Comparison of ENCODE assay signal across 18 cellular contexts in genomic region chr17:67810464-67810863, GRCh38. TPM values are rescaled to one million over a fixed set of nuclear protein-coding genes. Genes with fewer than 3 reads are reported as not detected.
A peak's percentile ranks its signal among the peaks of the same experiment; 100 is the strongest.
DNase-seq lines count a peak whose midpoint lies in the region; ATAC-seq, FAIRE-seq and TF ChIP-seq lines count a peak whose summit lies in the region.
"Had no signal": no experiment of that assay in that cellular context is flagged by ENCODE, and none has a peak within 500 bp of the region (broad histone marks: within the 10 kb centered on the region; RNA-seq: fewer than 3 reads in every experiment).

No MANE protein-coding gene starts in this region.

- H3K27ac ChIP-seq in Karpas-422 (ENCODE audit: low read length) (peak overlapping the region; percentile 79), SU-DHL-6 (ENCODE audit: low read depth, low read length) (peak overlapping the region; percentile 97), epithelial cell of prostate (peak overlapping the region; percentile 17), GM23248 (no peak overlapping the region)
- H3K27ac ChIP-seq: A549, BLaER1, HL-60 had no signal

- no peak for TF ChIP-seq POLR2A in GM12891 (IDR thresholded peaks at IDR 0.05; ENCODE audit: low read depth, low read length)

- no peak overlapping the region for H3K4me3 ChIP-seq in Karpas-422 (ENCODE audit: low read length)
- H3K4me3 ChIP-seq in SU-DHL-6 (ENCODE audit: insufficient read depth, low read length, poor library complexity, severe bottlenecking), result no peak overlapping the region
- no peak overlapping the region for H3K4me3 ChIP-seq in GM23248
- H3K4me3 ChIP-seq: A549, BLaER1, HAP-1 had no signal

- H3K9me3 ChIP-seq in Karpas-422 (ENCODE audit: low read length), result no peaks in the 10 kb centered on the region
- H3K9me3 ChIP-seq in SU-DHL-6 (ENCODE audit: insufficient read depth, low read length), result no peaks in the 10 kb centered on the region
- no peaks in the 10 kb centered on the region for H3K9me3 ChIP-seq in GM23248 (ENCODE audit: low read depth)
- H3K9me3 ChIP-seq: A549, Caco-2, HAP-1 had no signal

- H3K9ac ChIP-seq in Karpas-422 (ENCODE audit: low read length) (no peak overlapping the region), SU-DHL-6 (ENCODE audit: low read length) (no peak overlapping the region), GM23248 (no peak overlapping the region)
- H3K9ac ChIP-seq: BLaER1 had no signal

- H3K4me2 ChIP-seq in Karpas-422 (ENCODE audit: low read depth, low read length, poor library complexity, severe bottlenecking) (no peak overlapping the region), SU-DHL-6 (ENCODE audit: low read depth, low read length, poor library complexity, severe bottlenecking) (no peak overlapping the region), GM23248 (ENCODE audit: unreplicated experiment) (no peak overlapping the region)
- H3K4me2 ChIP-seq: A549, BLaER1 had no signal

- H3F3A ChIP-seq in SU-DHL-6 (ENCODE audit: insufficient read depth) (peaks cover 55% of the 10 kb centered on the region), GM23248 (ENCODE audit: insufficient read depth) (no peaks in the 10 kb centered on the region)

- H4K20me1 ChIP-seq in Karpas-422 (ENCODE audit: insufficient read depth, low read depth, low read length) (no peaks in the 10 kb centered on the region), SU-DHL-6 (ENCODE audit: low read depth, low read length) (no peaks in the 10 kb centered on the region), GM23248 (ENCODE audit: insufficient read depth) (no peaks in the 10 kb centered on the region)
- H4K20me1 ChIP-seq: BLaER1 had no signal

- no peak for TF ChIP-seq CTCF in SU-DHL-6 (IDR thresholded peaks at IDR 0.05; ENCODE audit: insufficient read depth, low read length, poor library complexity, severe bottlenecking)

- H3K4me3 Mint-ChIP-seq in stimulated activated naive CD8-positive, alpha-beta T cell treated with anti-CD3 and anti-CD28 coated beads, Interleukin-15, amount 100 ng/mL, for 72 hours, result no peak overlapping the region
- H3K4me3 Mint-ChIP-seq: CD8-positive, alpha-beta memory T cell had no signal

- ATAC-seq in stimulated activated naive CD8-positive, alpha-beta T cell treated with anti-CD3 and anti-CD28 coated beads, Interleukin-15, amount 100 ng/mL, for 72 hours, result no peak
- ATAC-seq: A549 had no signal

- H3K4me1 ChIP-seq in Karpas-422 (ENCODE audit: low read length) (peaks cover 45% of the 10 kb centered on the region), GM23248 (ENCODE audit: insufficient read depth) (no peaks in the 10 kb centered on the region)
- H3K4me1 ChIP-seq: A549, Caco-2, HAP-1 had no signal

- H3K9me2 ChIP-seq in Karpas-422 (replicated peaks; ENCODE audit: insufficient read depth, low read length) (no peaks in the 10 kb centered on the region), SU-DHL-6 (replicated peaks; ENCODE audit: insufficient read depth, low read length) (no peaks in the 10 kb centered on the region), GM23248 (ENCODE audit: insufficient read depth) (no peaks in the 10 kb centered on the region)

- H3K27me3 Mint-ChIP-seq in stimulated activated naive CD8-positive, alpha-beta T cell treated with anti-CD3 and anti-CD28 coated beads, Interleukin-15, amount 100 ng/mL, for 72 hours, result peaks cover 21% of the 10 kb centered on the region

- H3K27me3 ChIP-seq in Karpas-422 (ENCODE audit: low read length) (no peaks in the 10 kb centered on the region), SU-DHL-6 (ENCODE audit: low read length) (no peaks in the 10 kb centered on the region), GM23248 (replicated peaks; ENCODE audit: insufficient read depth) (no peaks in the 10 kb centered on the region)
- H3K27me3 ChIP-seq: BLaER1 had no signal

- H2AFZ ChIP-seq in Karpas-422 (ENCODE audit: low read length), result no peak overlapping the region
- H2AFZ ChIP-seq in SU-DHL-6 (ENCODE audit: low read depth, low read length, severe bottlenecking), result no peak overlapping the region
- H2AFZ ChIP-seq in GM23248, result no peak overlapping the region

- WGBS in GM23248 (ENCODE audit: low coverage in 1 of 2, low lambda C conversion rate in 2 of 2, missing lambda C conversion rate in 2 of 2), 2 experiments, result 29 to 47% methylated on average over 1 of the region's 1 CpG

- H3K79me2 ChIP-seq in Karpas-422 (ENCODE audit: low read length) (no peaks in the 10 kb centered on the region), SU-DHL-6 (ENCODE audit: insufficient read depth, low read length) (no peaks in the 10 kb centered on the region), GM23248 (ENCODE audit: insufficient read depth) (no peaks in the 10 kb centered on the region)

- no peaks in the 10 kb centered on the region for H3K4me1 Mint-ChIP-seq in stimulated activated naive CD8-positive, alpha-beta T cell treated with anti-CD3 and anti-CD28 coated beads, Interleukin-15, amount 100 ng/mL, for 72 hours
- H3K4me1 Mint-ChIP-seq: CD8-positive, alpha-beta memory T cell had no signal

- no peaks in the 10 kb centered on the region for H3K9me3 Mint-ChIP-seq in stimulated activated naive CD8-positive, alpha-beta T cell treated with anti-CD3 and anti-CD28 coated beads, Interleukin-15, amount 100 ng/mL, for 72 hours

- no peak overlapping the region for H3K27ac Mint-ChIP-seq in stimulated activated naive CD8-positive, alpha-beta T cell treated with anti-CD3 and anti-CD28 coated beads, Interleukin-15, amount 100 ng/mL, for 72 hours

- no peak for DNase-seq in GM12891 (ENCODE audit: insufficient read length, low spot score)
- DNase-seq in Karpas-422, result no peak
- DNase-seq in epithelial cell of prostate (ENCODE audit: low read depth, low spot score), result no peak
- no peak for DNase-seq in GM23248
- DNase-seq in NCI-H2171 (lab: John Stamatoyannopoulos, UW), result no peak
- DNase-seq in NCI-H226, result no peak
- DNase-seq in stimulated activated naive CD8-positive, alpha-beta T cell treated with anti-CD3 and anti-CD28 coated beads, Interleukin-15, amount 100 ng/mL, for 72 hours, result no peak
- DNase-seq: Caco-2; CD8-positive, alpha-beta memory T cell; DND-41; GOT3; KBM-7 had no signal

- FAIRE-seq in GM12891 (lab: Jason Lieb, UNC), result peak; percentile 5
- FAIRE-seq: A549, GM18507 had no signal

- H3K36me3 ChIP-seq in Karpas-422 (ENCODE audit: insufficient read depth, low read length), result no peaks in the 10 kb centered on the region
- no peaks in the 10 kb centered on the region for H3K36me3 ChIP-seq in SU-DHL-6 (ENCODE audit: low read length)
- no peaks in the 10 kb centered on the region for H3K36me3 ChIP-seq in GM23248 (ENCODE audit: low read depth)
- H3K36me3 ChIP-seq: BLaER1, HAP-1 had no signal

- in situ Hi-C loops in GM23248 (cut with MboI), result no loop called here

TF ChIP-seq in GM12891, 5 proteins besides CTCF, POLR2A, EP300 and RAD21:
- TF ChIP-seq TAF1 (IDR thresholded peaks at IDR 0.05; ENCODE audit: low read depth, low read length) (no peak), POU2F2 (IDR thresholded peaks at IDR 0.05; ENCODE audit: low read depth, low read length) (no peak), PAX5 (IDR thresholded peaks at IDR 0.05; ENCODE audit: insufficient read depth, low read length, severe bottlenecking) (no peak), SPI1 (IDR thresholded peaks at IDR 0.05; ENCODE audit: low read depth, low read length) (no peak), POLR2AphosphoS5 (IDR thresholded peaks at IDR 0.05; ENCODE audit: low read depth, low read length) (no peak)

RNA-seq across cellular contexts. Expression of gene BPTF, which starts 14.8 kb away (rescaled TPM):
- polyA plus RNA-seq in GM12891 (2012; ENCODE audit: low read depth, missing spikeins), result 28.0 TPM
- total RNA-seq in Karpas-422 (2014; rRNA removed; shearing (Covaris generic); ENCODE audit: low replicate concordance), result 197 and 310 TPM in 2 replicates
- total RNA-seq in GM23248 (2014; rRNA removed; shearing (Covaris generic)), result 18.2 and 26.9 TPM in 2 replicates
- 11.4 and 15.6 TPM in 2 replicates for polyA plus RNA-seq in GM23248 (2016; fragmentation: Nextera tagmentation; extraction: Ambion mirVana)
